ENCODE assay signal across 24 cellular contexts in genomic region chr19:58107778-58108545, GRCh38. TPM values are rescaled to one million over a fixed set of nuclear protein-coding genes. Genes with fewer than 3 reads are reported as not detected.
"Had no signal": no experiment of that assay in that cellular context is flagged by ENCODE, and none has a peak within 500 bp of the region (broad histone marks: within the 10 kb centered on the region; RNA-seq: fewer than 3 reads in every experiment).

No MANE protein-coding gene starts in this region.

- H3K27ac ChIP-seq: brain microvascular endothelial cell, cardiac muscle cell, VCaP had no signal

- DNase-seq: activated CD4-positive, alpha-beta memory T cell treated with anti-CD3 and anti-CD28 coated beads, Interleukin-2, amount 10 ng/mL, durations not matched to agents 7 days and 5 days; activated CD4-positive, alpha-beta T cell treated with anti-CD3 and anti-CD28 coated beads for 36 hours; activated CD4-positive, alpha-beta T cell treated with anti-CD3 and anti-CD28 coated beads, Interleukin-2, amount 50 U/mL, for 1 hour; activated CD4-positive, CD25-positive, alpha-beta regulatory T cell; activated gamma-delta T cell; activated naive CD4-positive, alpha-beta T cell treated with anti-CD3 and anti-CD28 coated beads for 36 hours; activated T-cell treated with anti-CD3 and anti-CD28 coated beads for 4 hours; activated T-cell treated with anti-CD3 and anti-CD28 coated beads, Interleukin-2, amount 50 U/mL, for 48 hours; brain microvascular endothelial cell; NCI-H1048; NCI-H146; NCI-H187 treated with DMSO at 0.1 percent for 48 hours; NCI-H2171; NCI-H2227 treated with DMSO at 0.1 percent for 48 hours; NCI-H446 treated with DMSO at 0.1 percent for 48 hours; NCI-H524 treated with DMSO at 0.1 percent for 48 hours; NCI-H82; SIG-M5; T-helper 1 cell had no signal

- H3K27me3 ChIP-seq: brain microvascular endothelial cell, cardiac muscle cell had no signal

- H3K4me3 ChIP-seq: cardiac muscle cell had no signal

- ATAC-seq: activated CD4-positive, alpha-beta T cell treated with anti-CD3 and anti-CD28 coated beads for 36 hours; activated T-helper 17 cell treated with anti-CD3 and anti-CD28 coated beads, Interleukin-2, amount 50 U/mL, for 72 hours had no signal

- H3K36me3 ChIP-seq: brain microvascular endothelial cell, cardiac muscle cell had no signal

RNA-seq across cellular contexts. Expression of gene ZSCAN18, which starts 9.9 kb away (rescaled TPM):
- total RNA-seq: OCI-LY7 had no signal

RNA-seq across cellular contexts. Expression of gene ZNF135, which starts 48.9 kb away (rescaled TPM):
- total RNA-seq: activated CD4-positive, alpha-beta memory T cell treated with anti-CD3 and anti-CD28 coated beads, Interleukin-2, amount 10 ng/mL, durations not matched to agents 7 days and 5 days; OCI-LY7; T-helper 2 cell treated with Interferon-gamma antibody and Interleukin-4, amounts not matched to agents 100 ng/mL and 5 ng/mL, for 36 hours had no signal
